25 cellular contexts compared by ENCODE assay signal in the genomic region with DNA sequence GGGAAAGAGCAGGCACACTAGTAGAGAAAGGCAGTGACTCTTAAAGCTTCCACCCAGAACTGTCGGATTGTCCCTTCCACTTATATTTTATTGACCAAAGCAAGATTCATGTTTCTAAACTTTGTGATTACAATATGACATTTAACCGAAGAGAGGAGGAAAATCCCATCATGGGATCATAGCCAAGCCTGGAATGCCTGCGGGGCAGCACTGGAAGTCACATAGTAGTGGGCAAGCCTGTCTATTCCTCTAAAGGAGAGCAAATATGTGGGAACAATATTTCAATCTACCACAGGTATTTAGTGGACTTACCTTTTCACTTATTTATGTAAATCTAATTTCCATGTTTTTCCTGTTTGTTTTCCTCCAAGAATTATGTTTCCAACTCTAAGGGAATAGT.
"Had no signal": no experiment of that assay in that cellular context is flagged by ENCODE, and none has a peak within 500 bp of the region (broad histone marks: within the 10 kb centered on the region; RNA-seq: fewer than 3 reads in every experiment).

No MANE protein-coding gene starts in this region.

- H3K9me3 ChIP-seq: colonic mucosa, gastrocnemius medialis, neutrophil, pancreas, prostate gland, thyroid gland had no signal

- H3K36me3 ChIP-seq: colonic mucosa, gastrocnemius medialis, lower lobe of right lung, neutrophil, pancreas, prostate gland, right atrium auricular region, stomach, thyroid gland had no signal

- H3K27ac ChIP-seq: colonic mucosa, gastrocnemius medialis, lower lobe of right lung, neutrophil, pancreas, prostate gland, right atrium auricular region, thyroid gland had no signal

- H3K27me3 Mint-ChIP-seq: central memory CD8-positive, alpha-beta T cell; memory B cell had no signal

- H3K4me3 ChIP-seq: colonic mucosa, gastrocnemius medialis, lower lobe of right lung, pancreas, prostate gland, right atrium auricular region, stomach, thyroid gland had no signal

- DNase-seq: colonic mucosa; effector CD8-positive, alpha-beta T cell; foreskin fibroblast; gastrocnemius medialis; head of caudate nucleus; kidney glomerular epithelial cell; left ventricle myocardium superior; lower lobe of right lung; natural killer cell; pancreas; stimulated activated CD4-positive, alpha-beta T cell treated with anti-CD3 and anti-CD28 coated beads, Interleukin-2, amount 100 ng/mL, for 24 hours; stimulated activated CD4-positive, alpha-beta T cell treated with anti-CD3 and anti-CD28 coated beads, Interleukin-4, amount 100 ng/mL, for 24 hours; stimulated activated naive CD4-positive, alpha-beta T cell treated with Interleukin-2 at 50 U/mL for 16 hours; stomach; thyroid gland; trophoblast cell had no signal

- H3K27me3 ChIP-seq: colonic mucosa, gastrocnemius medialis, pancreas, right atrium auricular region, stomach, thyroid gland had no signal

- ATAC-seq: esophagus mucosa; gastrocnemius medialis; left ventricle myocardium superior; lower lobe of right lung; natural killer cell; pancreas; sciatic nerve; stimulated activated effector memory CD8-positive, alpha-beta T cell treated with anti-CD3 and anti-CD28 coated beads, Interleukin-12 subunit alpha, Interleukin-12 subunit beta, amount 100 ng/mL, for 72 hours had no signal

- H3K27ac Mint-ChIP-seq: dendritic cell treated with granulocyte-macrophage colony-stimulating factor and Interleukin-4, amounts not matched to agents 40 ng/mL and 50 ng/mL, for 4 days; memory B cell; natural killer cell; stimulated activated effector memory CD8-positive, alpha-beta T cell treated with anti-CD3 and anti-CD28 coated beads, Interleukin-12 subunit alpha, Interleukin-12 subunit beta, amount 100 ng/mL, for 72 hours had no signal

- H3K4me1 ChIP-seq: colonic mucosa, prostate gland had no signal

- H3K4me3 Mint-ChIP-seq: central memory CD8-positive, alpha-beta T cell; dendritic cell treated with granulocyte-macrophage colony-stimulating factor and Interleukin-4, amounts not matched to agents 40 ng/mL and 50 ng/mL, for 4 days; memory B cell; natural killer cell; stimulated activated effector memory CD8-positive, alpha-beta T cell treated with anti-CD3 and anti-CD28 coated beads, Interleukin-12 subunit alpha, Interleukin-12 subunit beta, amount 100 ng/mL, for 72 hours had no signal
